Comparison of ENCODE assay signal across 8 cellular contexts in the genomic region with DNA sequence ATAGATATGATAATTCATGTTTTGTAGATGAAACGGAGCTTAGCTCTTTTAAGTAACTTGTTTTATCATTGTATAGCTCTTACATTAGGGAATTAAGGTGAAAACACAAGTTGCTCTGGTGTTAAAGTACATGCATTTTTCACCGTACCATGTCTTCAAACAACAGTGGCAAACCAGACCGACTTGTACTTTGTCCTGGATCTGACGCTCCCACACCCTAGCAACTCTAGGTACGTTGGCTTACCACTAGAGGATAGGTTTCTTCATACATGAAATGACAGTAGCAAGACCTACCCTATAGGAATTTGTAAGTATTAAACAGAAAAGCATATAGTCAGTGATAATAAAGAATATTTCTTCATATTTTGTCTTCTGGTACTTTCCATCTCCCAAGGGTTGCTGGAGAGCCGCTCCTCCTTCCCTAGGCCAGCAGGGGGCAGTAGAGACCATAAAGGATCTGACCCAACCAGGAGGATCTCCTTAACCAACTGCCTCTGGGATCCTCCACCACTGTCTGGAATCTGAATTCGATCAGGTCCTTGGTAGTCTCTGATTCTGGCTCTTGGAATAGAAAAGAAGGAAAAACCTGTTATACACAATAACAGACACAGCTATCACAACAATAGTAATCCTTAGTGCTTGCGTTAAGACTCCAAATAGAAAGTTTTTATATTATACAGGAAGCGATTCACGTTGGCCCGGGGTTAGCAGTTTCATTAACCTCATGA.
DNase-seq lines count a peak whose midpoint lies in the region; ATAC-seq and TF ChIP-seq lines count a peak whose summit lies in the region.

No MANE protein-coding gene starts in this region.

- no peaks in the 10 kb centered on the region for H3K4me1 Mint-ChIP-seq in CD4-positive, CD25-positive, alpha-beta regulatory T cell
- H3K4me1 Mint-ChIP-seq in activated naive CD8-positive, alpha-beta T cell treated with anti-CD3 and anti-CD28 coated beads, Interleukin-2, amount 50 U/mL, for 24 hours: no peaks in the 10 kb centered on the region

- 56 to 67% methylated on average over 11 of the region's 11 CpGs for WGBS in sigmoid colon, 2 donors

- no peak overlapping the region for H3K4me3 Mint-ChIP-seq in CD4-positive, CD25-positive, alpha-beta regulatory T cell
- no peak overlapping the region for H3K4me3 Mint-ChIP-seq in activated naive CD8-positive, alpha-beta T cell treated with anti-CD3 and anti-CD28 coated beads, Interleukin-2, amount 50 U/mL, for 24 hours

- H3K27ac Mint-ChIP-seq in CD4-positive, CD25-positive, alpha-beta regulatory T cell: no peak overlapping the region
- no peak overlapping the region for H3K27ac Mint-ChIP-seq in activated naive CD8-positive, alpha-beta T cell treated with anti-CD3 and anti-CD28 coated beads, Interleukin-2, amount 50 U/mL, for 24 hours

- no peak for TF ChIP-seq EP300 in sigmoid colon (IDR thresholded peaks at IDR 0.05)

- no peak overlapping the region for H3K4me3 ChIP-seq in CD4-positive, CD25-positive, alpha-beta regulatory T cell (ENCODE audit: low read depth, low read length)
- H3K4me3 ChIP-seq in sigmoid colon: no peak overlapping the region

- H3K27ac ChIP-seq in CD4-positive, CD25-positive, alpha-beta regulatory T cell (ENCODE audit: insufficient read depth, low read length, poor library complexity, severe bottlenecking): no peak overlapping the region
- no peak overlapping the region for H3K27ac ChIP-seq in sigmoid colon

- peaks cover 0 to 8% (median 1%) of the 10 kb centered on the region in 7 donors for H3K9me3 Mint-ChIP-seq in CD4-positive, CD25-positive, alpha-beta regulatory T cell
- no peaks in the 10 kb centered on the region for H3K9me3 Mint-ChIP-seq in activated naive CD8-positive, alpha-beta T cell treated with anti-CD3 and anti-CD28 coated beads, Interleukin-2, amount 50 U/mL, for 24 hours

- no peaks in the 10 kb centered on the region for H3K36me3 Mint-ChIP-seq in CD4-positive, CD25-positive, alpha-beta regulatory T cell
- H3K36me3 Mint-ChIP-seq in activated naive CD8-positive, alpha-beta T cell treated with anti-CD3 and anti-CD28 coated beads, Interleukin-2, amount 50 U/mL, for 24 hours (ENCODE audit: low read depth): no peaks in the 10 kb centered on the region

- DNase-seq in CD4-positive, CD25-positive, alpha-beta regulatory T cell: peak in 2 of 3 donors; percentile 1 to 29
- DNase-seq in NCI-H82 (lab: John Stamatoyannopoulos, UW) (peak; percentile 92), left cardiac atrium (peak; percentile 58), sigmoid colon (peak; percentile 71)
- DNase-seq in activated naive CD8-positive, alpha-beta T cell treated with anti-CD3 and anti-CD28 coated beads, Interleukin-2, amount 50 U/mL, for 24 hours: peak; percentile 60

- H3K9me3 ChIP-seq in CD4-positive, CD25-positive, alpha-beta regulatory T cell (ENCODE audit: control insufficient read depth in 2 of 2, low read length in 2 of 2): no peaks in the 10 kb centered on the region
- H3K9me3 ChIP-seq in sigmoid colon: no peaks in the 10 kb centered on the region

- intact Hi-C loops in left cardiac atrium (cut with DNase I) (loop anchor here (1.0 to 10.0 kb wide), 3 partner anchors 520 to 598 kb away; no protein-coding TSS in a partner anchor), sigmoid colon (cut with DNase I) (loop anchor here (5.0 to 10.0 kb wide), 2 partner anchors 520 to 598 kb away; no protein-coding TSS in a partner anchor)

- peak in 3 of 4 experiments; percentile 40 to 71 (median 56) for TF ChIP-seq CTCF in sigmoid colon (IDR thresholded peaks at IDR 0.05)

- H3K36me3 ChIP-seq in CD4-positive, CD25-positive, alpha-beta regulatory T cell (ENCODE audit: control insufficient read depth, insufficient read depth, low read length): no peaks in the 10 kb centered on the region
- no peaks in the 10 kb centered on the region for H3K36me3 ChIP-seq in sigmoid colon

- no peak for TF ChIP-seq POLR2A in sigmoid colon (IDR thresholded peaks at IDR 0.05)

- no peaks in the 10 kb centered on the region for H3K4me1 ChIP-seq in CD4-positive, CD25-positive, alpha-beta regulatory T cell (ENCODE audit: control insufficient read depth, insufficient read depth, low read length, poor library complexity, severe bottlenecking)
- H3K4me1 ChIP-seq in sigmoid colon: no peaks in the 10 kb centered on the region

- H3K27me3 ChIP-seq in CD4-positive, CD25-positive, alpha-beta regulatory T cell (ENCODE audit: control insufficient read depth, insufficient read depth, low read length): peaks cover 2% of the 10 kb centered on the region
- H3K27me3 ChIP-seq in sigmoid colon: no peaks in the 10 kb centered on the region

- peaks cover 6% of the 10 kb centered on the region for H3K27me3 Mint-ChIP-seq in CD4-positive, CD25-positive, alpha-beta regulatory T cell
- peaks cover 2% of the 10 kb centered on the region for H3K27me3 Mint-ChIP-seq in activated naive CD8-positive, alpha-beta T cell treated with anti-CD3 and anti-CD28 coated beads, Interleukin-2, amount 50 U/mL, for 24 hours

- no peak for ATAC-seq in CD4-positive, CD25-positive, alpha-beta regulatory T cell (ENCODE audit: low read depth in 2 of 2)
- ATAC-seq in GM19023 (IDR thresholded peaks at IDR 0.05; ENCODE audit: unreplicated experiment) (peak; percentile 79), HG03520 (IDR thresholded peaks at IDR 0.05; ENCODE audit: unreplicated experiment) (peak; percentile 76), left cardiac atrium (peak; percentile 67 to 75), HG03025 (IDR thresholded peaks at IDR 0.05; ENCODE audit: low FRiP score, unreplicated experiment) (no peak)
- no peak for ATAC-seq in activated naive CD8-positive, alpha-beta T cell treated with anti-CD3 and anti-CD28 coated beads, Interleukin-2, amount 50 U/mL, for 24 hours

Comparison
In these comparisons a context has a peak if more than half of its experiments do, and no peak if none do; other contexts are left out.
1. ATAC-seq: peak in GM19023 (single experiment), HG03520 (single experiment) and left cardiac atrium (2 of 2); none in CD4-positive, CD25-positive, alpha-beta regulatory T cell (0 of 2), activated naive CD8-positive, alpha-beta T cell treated with anti-CD3 and anti-CD28 coated beads, Interleukin-2, amount 50 U/mL, for 24 hours (single experiment) and HG03025 (single experiment).
2. DNase-seq: peak in every context shown above with its lines; median percentile 92 in NCI-H82; 71 in sigmoid colon; 60 in activated naive CD8-positive, alpha-beta T cell treated with anti-CD3 and anti-CD28 coated beads, Interleukin-2, amount 50 U/mL, for 24 hours; 58 in left cardiac atrium; 15 in CD4-positive, CD25-positive, alpha-beta regulatory T cell.